In the genomic region with DNA sequence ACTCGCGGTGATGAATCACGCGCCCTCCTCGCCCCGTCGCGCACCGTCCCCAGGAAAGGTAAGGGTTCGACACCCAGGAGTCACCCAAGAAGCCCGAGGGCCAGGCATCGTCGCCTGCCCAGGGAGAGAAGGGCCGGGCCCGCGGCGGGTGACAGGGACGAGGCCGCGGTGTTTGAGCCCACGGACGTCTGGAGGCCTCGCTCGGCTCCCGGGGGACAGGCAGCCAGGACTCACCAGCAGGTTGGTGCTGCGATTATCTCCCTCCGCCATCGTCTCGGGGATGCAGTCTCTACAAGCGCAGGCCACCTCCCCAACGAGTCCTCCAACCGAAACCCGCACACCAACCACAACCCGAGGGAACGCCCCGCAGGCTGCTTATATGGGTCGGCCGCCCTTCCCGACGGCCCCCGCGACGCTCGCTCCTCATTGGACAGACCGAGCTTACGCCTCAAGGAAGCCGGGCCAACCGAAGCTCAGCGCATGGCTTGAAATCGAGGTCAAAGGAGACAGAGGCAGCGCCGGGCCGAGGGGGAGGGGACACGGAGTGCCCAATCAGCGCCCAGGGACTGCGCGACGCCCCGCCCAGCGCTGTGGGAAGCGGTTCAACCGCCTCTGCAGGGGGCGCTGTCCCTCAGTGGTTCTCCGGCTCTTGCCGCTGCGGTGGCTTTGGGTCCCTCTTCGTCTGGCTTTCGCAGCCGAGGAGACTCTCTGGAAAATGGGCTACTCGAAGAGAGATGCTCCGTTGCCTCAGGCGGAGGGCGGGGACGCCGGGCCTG, we compare ENCODE assay signal across 8 cellular contexts. TPM values are rescaled to one million over a fixed set of nuclear protein-coding genes. Genes with fewer than 3 reads are reported as not detected.
DNase-seq lines count a peak whose midpoint lies in the region; ATAC-seq, FAIRE-seq and TF ChIP-seq lines count a peak whose summit lies in the region.

A gene (minus strand): TSS at position 353 of the 776 bp plus-strand sequence. CDS start 83 bp downstream, at position 270.

- peak; percentile 100 for DNase-seq in ACHN
- DNase-seq in NCI-H2196 treated with DMSO at 0.1 percent for 48 hours (lab: John Stamatoyannopoulos, UW; ENCODE audit: unreplicated experiment), result peak; percentile 99
- DNase-seq in WERI-Rb-1, result peak; percentile 99
- DNase-seq in bronchial epithelial cell (ENCODE audit: low read depth), result peak; percentile 96
- peak; percentile 98 for DNase-seq in iPS-NIHi11 (ENCODE audit: low spot score)
- peak; percentile 93 for DNase-seq in smooth muscle cell (lab: John Stamatoyannopoulos, UW; ENCODE audit: unreplicated experiment)

- peak within 1 kb of the TSS; percentile 92 for H3K27ac ChIP-seq in WERI-Rb-1
- peak within 1 kb of the TSS; percentile 91 for H3K27ac ChIP-seq in smooth muscle cell (ENCODE audit: low read depth)

- H3K36me3 ChIP-seq in WERI-Rb-1 (peaks cover 31% of the 10 kb centered on the region), bronchial epithelial cell (ENCODE audit: control insufficient read depth, insufficient read depth, low read length) (no peaks in the 10 kb centered on the region), smooth muscle cell (ENCODE audit: low read depth) (peaks cover 5% of the 10 kb centered on the region)

- H3F3A ChIP-seq in smooth muscle cell (ENCODE audit: low read depth), result peaks cover 13% of the 10 kb centered on the region

- TF ChIP-seq CTCF in WERI-Rb-1 (IDR thresholded peaks at IDR 0.05; ENCODE audit: low read depth, low read length) (peak; percentile 96), bronchial epithelial cell (IDR thresholded peaks at IDR 0.05; ENCODE audit: insufficient read depth, low read length, severe bottlenecking) (peak; percentile 98), smooth muscle cell (IDR thresholded peaks at IDR 0.05; ENCODE audit: borderline replicate concordance, insufficient read depth, poor library complexity, severe bottlenecking) (peak; percentile 84)

- H4K20me1 ChIP-seq in smooth muscle cell (ENCODE audit: low read depth), result peaks cover 33% of the 10 kb centered on the region

- peak within 1 kb of the TSS; percentile 92 for H3K4me2 ChIP-seq in smooth muscle cell

- H3K4me3 ChIP-seq in WERI-Rb-1 (ENCODE audit: low read depth, low read length) (peak within 1 kb of the TSS; percentile 78), bronchial epithelial cell (ENCODE audit: low read depth, low read length) (peak within 1 kb of the TSS; percentile 99), smooth muscle cell (peak within 1 kb of the TSS; percentile 75)

- ATAC-seq in GM18868 (IDR thresholded peaks at IDR 0.05; ENCODE audit: unreplicated experiment) (peak; percentile 91), HG03135 (IDR thresholded peaks at IDR 0.05; ENCODE audit: unreplicated experiment) (peak; percentile 91)

- WGBS in smooth muscle cell (ENCODE audit: low lambda C conversion rate), result under 1% methylated on average over 75 of the region's 75 CpGs

- peak within 1 kb of the TSS; percentile 93 for H3K9ac ChIP-seq in smooth muscle cell (ENCODE audit: low read depth)

- FAIRE-seq in bronchial epithelial cell (lab: Jason Lieb, UNC), result no peak

- H2AFZ ChIP-seq in smooth muscle cell (ENCODE audit: low read depth), result peak within 1 kb of the TSS; percentile 49

- H3K9me3 ChIP-seq in WERI-Rb-1 (ENCODE audit: severe bottlenecking) (no peaks in the 10 kb centered on the region), smooth muscle cell (replicated peaks; ENCODE audit: low read depth) (no peaks in the 10 kb centered on the region)

- peaks cover 29% of the 10 kb centered on the region for H3K4me1 ChIP-seq in smooth muscle cell (ENCODE audit: low read depth)

- H3K79me2 ChIP-seq in smooth muscle cell (ENCODE audit: low read depth), result peaks cover 47% of the 10 kb centered on the region

- in situ Hi-C loops in ACHN (cut with HindIII; ENCODE audit: low pct_ligation_motif_present, low pct_unique_long_range_greater_than_20kb, low sequenced_read_pairs), result no loop called here

- no peaks in the 10 kb centered on the region for H3K27me3 ChIP-seq in WERI-Rb-1 (ENCODE audit: insufficient read depth, low read depth, severe bottlenecking)
- no peaks in the 10 kb centered on the region for H3K27me3 ChIP-seq in bronchial epithelial cell (ENCODE audit: control insufficient read depth, insufficient read depth, low read length)
- H3K27me3 ChIP-seq in smooth muscle cell (ENCODE audit: low read depth), result no peaks in the 10 kb centered on the region

RNA-seq across cellular contexts. Expression of the gene that starts here (rescaled TPM):
- total RNA-seq in bronchial epithelial cell, result 189 and 375 TPM in 2 replicates
- total RNA-seq in smooth muscle cell, result 166 and 205 TPM in 2 replicates
- 87.3 and 90.6 TPM in 2 replicates for polyA plus RNA-seq in smooth muscle cell

Comparison
In these comparisons a context has a peak if more than half of its experiments do, and no peak if none do; other contexts are left out.
1. Peak in every context shown above with its lines: DNase-seq, ATAC-seq, H3K4me3 ChIP-seq and H3K27ac ChIP-seq.